19 cellular contexts compared by ENCODE assay signal in genomic region chr2:175627405-175627804, GRCh38.
DNase-seq lines count a peak whose midpoint lies in the region; TF ChIP-seq lines count a peak whose summit lies in the region.
"Had no signal": no experiment of that assay in that cellular context is flagged by ENCODE, and none has a peak within 500 bp of the region (broad histone marks: within the 10 kb centered on the region; RNA-seq: fewer than 3 reads in every experiment).

No MANE protein-coding gene starts in this region.

- H3K4me3 ChIP-seq in AG04449 (ENCODE audit: low read depth, low read length), result no peak overlapping the region
- H3K4me3 ChIP-seq: HAP-1 had no signal

- CTCF ChIA-PET in AG04449 (lab: Yijun Ruan, JAX), result no interaction called here

- TF ChIP-seq CTCF in AG04449 (IDR thresholded peaks at IDR 0.05; ENCODE audit: insufficient read depth, low read length, missing control alignments), result no peak

- DNase-seq in AG04449 (ENCODE audit: low read depth, low spot score) (peak; percentile 40), AG20443 (ENCODE audit: low spot score) (peak; percentile 31), RPMI7951 (ENCODE audit: low read depth) (peak; percentile 17), fibroblast of peridontal ligament (ENCODE audit: extremely low read depth) (peak; percentile 22), MV-4-11 (lab: John Stamatoyannopoulos, UW) (no peak), retina (no peak), GM19238 (ENCODE audit: insufficient read length, low spot score) (no peak), HCEC 1CT (no peak)
- DNase-seq: BE2C; CD4-positive, alpha-beta memory T cell; KG1; NCI-H1417 treated with DMSO at 0.1 percent for 48 hours; NCI-H187 treated with DMSO at 0.1 percent for 48 hours; NCI-H2227 treated with DMSO at 0.1 percent for 48 hours; NCI-H510A treated with DMSO at 0.1 percent for 48 hours; NCI-H82; RPMI8226; SIG-M5 had no signal

- POLR2A ChIA-PET in AG04449 (lab: Yijun Ruan, JAX), result no interaction called here

Comparison
In these comparisons a context has a peak if more than half of its experiments do, and no peak if none do; other contexts are left out.
1. DNase-seq: peak in AG04449 (single experiment), AG20443 (single experiment), RPMI7951 (single experiment) and fibroblast of peridontal ligament (single experiment); none in MV-4-11 (single experiment), retina (single experiment), GM19238 (single experiment) and HCEC 1CT (single experiment).